28 cellular contexts compared by ENCODE assay signal in the genomic region with DNA sequence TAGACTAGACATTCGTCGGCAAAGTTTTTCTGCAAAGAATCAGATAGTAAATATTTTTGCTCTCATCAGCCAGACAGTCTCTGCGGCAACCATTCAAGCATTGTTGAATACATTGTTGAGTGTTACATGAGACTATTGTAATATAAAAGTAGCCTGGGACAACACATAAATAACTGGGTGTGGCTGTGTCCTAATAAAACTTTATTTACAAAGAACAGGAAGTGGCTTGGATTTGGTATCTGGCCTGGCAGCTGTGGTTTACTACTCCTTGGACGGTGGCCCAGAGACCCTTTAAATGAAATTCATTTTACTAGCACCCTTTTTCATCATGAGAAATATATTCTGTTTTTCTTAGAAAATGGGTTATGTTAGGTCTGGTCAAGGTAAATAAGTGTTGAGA.
"Had no signal": no experiment of that assay in that cellular context is flagged by ENCODE, and none has a peak within 500 bp of the region (broad histone marks: within the 10 kb centered on the region; RNA-seq: fewer than 3 reads in every experiment).

No MANE protein-coding gene starts in this region.

- DNase-seq: activated CD4-positive, alpha-beta memory T cell treated with anti-CD3 and anti-CD28 coated beads for 36 hours; activated CD4-positive, alpha-beta T cell treated with anti-CD3 and anti-CD28 coated beads for 36 hours; activated CD4-positive, alpha-beta T cell treated with anti-CD3 and anti-CD28 coated beads, Interleukin-2, amount 10 ng/mL, durations not matched to agents 24 days and 14 days; activated CD4-positive, CD25-positive, alpha-beta regulatory T cell; activated CD4-positive, CD25-positive, alpha-beta regulatory T cell treated with anti-CD3 and anti-CD28 coated beads, Interleukin-2, amount 50 U/mL, for 72 hours; activated CD8-positive, alpha-beta memory T cell treated with anti-CD3 and anti-CD28 coated beads, Interleukin-2, amount 10 ng/mL, durations not matched to agents 7 days and 5 days; activated CD8-positive, alpha-beta memory T cell treated with anti-CD3 and anti-CD28 coated beads, Interleukin-2, amount 50 U/mL, for 4 hours; activated CD8-positive, alpha-beta T cell treated with anti-CD3 and anti-CD28 coated beads, Interleukin-2, amount 10 ng/mL, durations not matched to agents 7 days and 5 days; activated effector memory CD4-positive, alpha-beta T cell treated with Interleukin-2 at 50 U/mL for 16 hours; activated gamma-delta T cell treated with Interleukin-2 at 50 U/mL for 16 hours; activated naive CD4-positive, alpha-beta T cell treated with anti-CD3 and anti-CD28 coated beads, Interleukin-2, amount 50 U/mL, for 16 hours; activated naive CD4-positive, alpha-beta T cell treated with Interleukin-2 at 50 U/mL for 16 hours; activated T-cell treated with anti-CD3 and anti-CD28 coated beads, Interleukin-2, amount 50 U/mL, for 24 hours; amniotic stem cell; anterior cingulate cortex; brain microvascular endothelial cell; dorsolateral prefrontal cortex; effector memory CD4-positive, alpha-beta T cell; endodermal cell; foreskin fibroblast; heart left ventricle; hypothalamus had no signal

- ATAC-seq: activated CD4-positive, alpha-beta T cell treated with anti-CD3 and anti-CD28 coated beads for 36 hours; activated CD8-positive, alpha-beta memory T cell treated with anti-CD3 and anti-CD28 coated beads, Interleukin-2, amount 10 ng/mL, durations not matched to agents 7 days and 5 days; activated CD8-positive, alpha-beta T cell treated with anti-CD3 and anti-CD28 coated beads, Interleukin-2, amount 10 ng/mL, durations not matched to agents 7 days and 5 days; activated T-helper 17 cell treated with anti-CD3 and anti-CD28 coated beads, Interleukin-2, amount 50 U/mL, for 72 hours; esophagus mucosa; heart left ventricle had no signal

- FAIRE-seq: astrocyte, bronchial epithelial cell, frontal cortex had no signal

- H3K27me3 ChIP-seq: brain microvascular endothelial cell, dorsolateral prefrontal cortex, heart left ventricle had no signal

- H3K27ac ChIP-seq: brain microvascular endothelial cell, coronary artery, dorsolateral prefrontal cortex, heart left ventricle had no signal

- H3K36me3 ChIP-seq: brain microvascular endothelial cell, heart left ventricle had no signal

- H3K4me3 ChIP-seq: coronary artery, dorsolateral prefrontal cortex, heart left ventricle had no signal
